ENCODE assay signal across 25 cellular contexts in the genomic region with DNA sequence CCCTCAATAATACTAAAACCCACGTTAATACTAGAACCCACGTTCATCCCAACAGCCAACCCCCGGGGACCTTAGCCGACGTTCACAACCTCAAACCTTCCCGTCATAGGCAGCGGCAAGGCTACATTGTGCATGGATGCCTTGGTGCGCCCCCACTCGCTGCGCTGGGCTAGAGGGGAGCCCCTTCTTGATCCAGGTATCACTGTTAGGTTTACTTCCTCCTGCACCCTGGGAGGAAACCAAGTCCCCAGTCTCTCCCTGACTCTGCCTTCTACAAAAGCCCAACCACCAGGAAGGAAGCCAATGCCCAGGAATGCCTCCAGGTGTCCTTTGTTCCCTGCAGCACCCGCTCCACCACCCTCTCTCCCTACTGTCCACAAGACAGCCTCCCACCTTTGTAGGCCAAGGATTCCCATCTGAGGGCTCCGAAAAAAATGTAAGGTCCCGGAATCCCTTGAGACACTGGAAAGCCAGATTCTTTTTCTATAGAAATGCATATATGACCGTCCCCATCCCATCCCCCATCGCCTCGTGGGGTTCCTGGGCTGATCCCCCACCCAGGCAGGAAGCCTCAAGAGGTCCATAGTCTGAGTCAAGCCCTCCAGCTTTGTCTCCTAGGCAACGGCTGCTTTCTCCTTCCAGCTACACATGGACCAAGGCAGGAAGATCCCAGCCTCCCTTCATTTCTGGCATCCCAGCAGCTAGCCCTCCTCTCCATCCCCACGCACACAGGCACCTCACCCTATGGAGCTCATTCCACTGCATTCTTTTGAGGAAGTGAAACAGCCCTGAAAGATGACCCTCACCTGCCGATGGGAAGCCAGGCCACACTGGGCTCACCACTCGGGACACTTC. TPM values are rescaled to one million over a fixed set of nuclear protein-coding genes. Genes with fewer than 3 reads are reported as not detected.
DNase-seq lines count a peak whose midpoint lies in the region; ATAC-seq and TF ChIP-seq lines count a peak whose summit lies in the region.
"Had no signal": no experiment of that assay in that cellular context is flagged by ENCODE, and none has a peak within 500 bp of the region (broad histone marks: within the 10 kb centered on the region; RNA-seq: fewer than 3 reads in every experiment).

No MANE protein-coding gene starts in this region.

- no peak overlapping the region for H3K27ac ChIP-seq in endodermal cell (ENCODE audit: low read depth, low read length)
- H3K27ac ChIP-seq: foreskin keratinocyte, GM23248, testis had no signal

- no peaks in the 10 kb centered on the region for H3K9me3 ChIP-seq in endodermal cell (ENCODE audit: control insufficient read depth, low read length)
- H3K9me3 ChIP-seq: MG63, SK-N-SH, testis had no signal

- H3K9ac ChIP-seq in endodermal cell (ENCODE audit: extremely low read depth, low read length, poor library complexity, severe bottlenecking) = no peak overlapping the region
- H3K9ac ChIP-seq: GM23248, SK-N-SH had no signal

- peaks cover 29% of the 10 kb centered on the region for H3K36me3 ChIP-seq in endodermal cell (ENCODE audit: control insufficient read depth, insufficient read depth, low read length)

- H3K27me3 Mint-ChIP-seq in HFFc6 (ENCODE audit: insufficient read depth) = peaks cover 8% of the 10 kb centered on the region
- no peaks in the 10 kb centered on the region for H3K27me3 Mint-ChIP-seq in endodermal cell (ENCODE audit: insufficient read depth)
- peaks cover 4% of the 10 kb centered on the region for H3K27me3 Mint-ChIP-seq in nephron (ENCODE audit: low read depth)
- H3K27me3 Mint-ChIP-seq in type B pancreatic cell = no peaks in the 10 kb centered on the region
- H3K27me3 Mint-ChIP-seq: activated CD4-positive, alpha-beta T cell treated with anti-CD3 and anti-CD28 coated beads, Interleukin-2, amount 10 ng/mL, durations not matched to agents 7 days and 5 days had no signal

- peaks cover 12% of the 10 kb centered on the region for H3K4me1 ChIP-seq in endodermal cell (ENCODE audit: control insufficient read depth, insufficient read depth, low read length)
- H3K4me1 ChIP-seq: foreskin keratinocyte had no signal

- H3K27me3 ChIP-seq in endodermal cell (ENCODE audit: control insufficient read depth, insufficient read depth, low read length, poor library complexity, severe bottlenecking) = no peaks in the 10 kb centered on the region
- H3K27me3 ChIP-seq: foreskin keratinocyte, MG63, testis had no signal

- no peak for ATAC-seq in HG03025 (IDR thresholded peaks at IDR 0.05; ENCODE audit: low FRiP score, unreplicated experiment)
- ATAC-seq: foreskin keratinocyte; stimulated activated naive B cell treated with anti-CD40 and anti-IgM and Interleukin-4, amounts not matched to agents 10 μg/mL and 1 μg/mL and 100 μg/mL, for 72 hours had no signal

- in situ Hi-C loops in KBM-7 (cut with MboI; ENCODE audit: low pct_unique_long_range_greater_than_20kb, low sequenced_read_pairs) = no loop called here

- TF ChIP-seq CTCF in HFFc6 (IDR thresholded peaks at IDR 0.05) (no peak), endodermal cell (conservative IDR thresholded peaks at IDR 0.05) (no peak), nephron (IDR thresholded peaks at IDR 0.05; ENCODE audit: unreplicated experiment in 3 of 3) (no peak), type B pancreatic cell (conservative IDR thresholded peaks at IDR 0.05) (no peak)

- H3K27ac Mint-ChIP-seq in HFFc6 (peak overlapping the region; percentile 60), endodermal cell (peak overlapping the region; percentile 55), nephron (peak overlapping the region in 2 of 3 experiments; percentile 32 to 44), type B pancreatic cell (peak overlapping the region; percentile 16)
- H3K27ac Mint-ChIP-seq: activated CD4-positive, alpha-beta T cell treated with anti-CD3 and anti-CD28 coated beads, Interleukin-2, amount 10 ng/mL, durations not matched to agents 7 days and 5 days; activated naive CD8-positive, alpha-beta T cell; stimulated activated naive B cell treated with anti-CD40 and anti-IgM and Interleukin-4, amounts not matched to agents 10 μg/mL and 1 μg/mL and 100 μg/mL, for 72 hours had no signal

- WGBS in endodermal cell (ENCODE audit: insufficient coverage in 1 of 2, insufficient read length in 1 of 2), 2 experiments = 83 to 87% methylated on average over 15 to 20 of the region's 20 CpGs

- H3K36me3 Mint-ChIP-seq in HFFc6 (ENCODE audit: low read depth) (peaks cover 34% of the 10 kb centered on the region), endodermal cell (ENCODE audit: low read depth) (peaks cover 54% of the 10 kb centered on the region), nephron (ENCODE audit: low read depth) (peaks cover 74% of the 10 kb centered on the region), type B pancreatic cell (peaks cover 35% of the 10 kb centered on the region)
- H3K36me3 Mint-ChIP-seq: activated naive CD8-positive, alpha-beta T cell had no signal

- H3K4me1 Mint-ChIP-seq in HFFc6 (ENCODE audit: low read depth) = peaks cover 54% of the 10 kb centered on the region
- H3K4me1 Mint-ChIP-seq in endodermal cell = peaks cover 58% of the 10 kb centered on the region
- H3K4me1 Mint-ChIP-seq in nephron = peaks cover 69% of the 10 kb centered on the region
- peaks cover 34% of the 10 kb centered on the region for H3K4me1 Mint-ChIP-seq in type B pancreatic cell (ENCODE audit: unreplicated experiment)
- H3K4me1 Mint-ChIP-seq: activated CD4-positive, alpha-beta T cell treated with anti-CD3 and anti-CD28 coated beads, Interleukin-2, amount 10 ng/mL, durations not matched to agents 7 days and 5 days; naive B cell; stimulated activated naive B cell treated with anti-CD40 and anti-IgM and Interleukin-4, amounts not matched to agents 10 μg/mL and 1 μg/mL and 100 μg/mL, for 72 hours had no signal

- no peak for DNase-seq in HFFc6
- DNase-seq in endodermal cell = no peak
- no peak for DNase-seq in type B pancreatic cell (ENCODE audit: extremely low spot score, unreplicated experiment)
- no peak for DNase-seq in KBM-7
- DNase-seq in foreskin melanocyte = no peak
- DNase-seq in Ammon's horn (ENCODE audit: low spot score) = no peak
- DNase-seq: activated CD4-positive, alpha-beta T cell treated with anti-CD3 and anti-CD28 coated beads, Interleukin-2, amount 10 ng/mL, durations not matched to agents 7 days and 5 days; cerebellar nuclear complex; DMS79; erythroblast; foreskin keratinocyte; GM23248; kidney glomerular epithelial cell; MG63; naive B cell; NCI-H1417; NCI-H510A; RPMI8226; SK-N-SH; stimulated activated naive B cell treated with anti-CD40 and anti-IgM and Interleukin-4, amounts not matched to agents 10 μg/mL and 1 μg/mL and 100 μg/mL, for 72 hours; T-helper 2 cell had no signal

- H3K9me3 Mint-ChIP-seq in HFFc6 (no peaks in the 10 kb centered on the region), endodermal cell (no peaks in the 10 kb centered on the region), nephron (no peaks in the 10 kb centered on the region), type B pancreatic cell (no peaks in the 10 kb centered on the region)
- H3K9me3 Mint-ChIP-seq: activated CD4-positive, alpha-beta T cell treated with anti-CD3 and anti-CD28 coated beads, Interleukin-2, amount 10 ng/mL, durations not matched to agents 7 days and 5 days had no signal

- H3K4me3 ChIP-seq in endodermal cell (ENCODE audit: low read length) = no peak overlapping the region
- H3K4me3 ChIP-seq: GM23248, MG63, testis had no signal

- H3K4me3 Mint-ChIP-seq in HFFc6 (no peak overlapping the region), endodermal cell (no peak overlapping the region), nephron (no peak overlapping the region), type B pancreatic cell (no peak overlapping the region)
- H3K4me3 Mint-ChIP-seq: activated CD4-positive, alpha-beta T cell treated with anti-CD3 and anti-CD28 coated beads, Interleukin-2, amount 10 ng/mL, durations not matched to agents 7 days and 5 days; activated naive CD8-positive, alpha-beta T cell; stimulated activated naive B cell treated with anti-CD40 and anti-IgM and Interleukin-4, amounts not matched to agents 10 μg/mL and 1 μg/mL and 100 μg/mL, for 72 hours had no signal

RNA-seq across cellular contexts. Expression of a gene that starts 25.2 kb away (rescaled TPM):
- total RNA-seq in HFFc6 (2021; fragmentation: NEBNext Ultra II Directional; extraction: Animal tissue kit (Norgen Biotek cat#: 25700)) = 10 to 100 TPM; 70.6 to 86.9 (median 78.8) TPM
- total RNA-seq in endodermal cell (100 to 1,000 TPM in 1 of 2 donors, 10 to 100 TPM in 1; 75.3 to 109 TPM), type B pancreatic cell (ENCODE audit: low replicate concordance) (101 and 113 TPM in 2 replicates)
- 119 TPM for polyA plus RNA-seq in endodermal cell (2013, experiment 1 of 2)
- 108 TPM for polyA plus RNA-seq in endodermal cell (2013, experiment 2 of 2)
